1 cellular context compared by ENCODE assay signal in the genomic region with DNA sequence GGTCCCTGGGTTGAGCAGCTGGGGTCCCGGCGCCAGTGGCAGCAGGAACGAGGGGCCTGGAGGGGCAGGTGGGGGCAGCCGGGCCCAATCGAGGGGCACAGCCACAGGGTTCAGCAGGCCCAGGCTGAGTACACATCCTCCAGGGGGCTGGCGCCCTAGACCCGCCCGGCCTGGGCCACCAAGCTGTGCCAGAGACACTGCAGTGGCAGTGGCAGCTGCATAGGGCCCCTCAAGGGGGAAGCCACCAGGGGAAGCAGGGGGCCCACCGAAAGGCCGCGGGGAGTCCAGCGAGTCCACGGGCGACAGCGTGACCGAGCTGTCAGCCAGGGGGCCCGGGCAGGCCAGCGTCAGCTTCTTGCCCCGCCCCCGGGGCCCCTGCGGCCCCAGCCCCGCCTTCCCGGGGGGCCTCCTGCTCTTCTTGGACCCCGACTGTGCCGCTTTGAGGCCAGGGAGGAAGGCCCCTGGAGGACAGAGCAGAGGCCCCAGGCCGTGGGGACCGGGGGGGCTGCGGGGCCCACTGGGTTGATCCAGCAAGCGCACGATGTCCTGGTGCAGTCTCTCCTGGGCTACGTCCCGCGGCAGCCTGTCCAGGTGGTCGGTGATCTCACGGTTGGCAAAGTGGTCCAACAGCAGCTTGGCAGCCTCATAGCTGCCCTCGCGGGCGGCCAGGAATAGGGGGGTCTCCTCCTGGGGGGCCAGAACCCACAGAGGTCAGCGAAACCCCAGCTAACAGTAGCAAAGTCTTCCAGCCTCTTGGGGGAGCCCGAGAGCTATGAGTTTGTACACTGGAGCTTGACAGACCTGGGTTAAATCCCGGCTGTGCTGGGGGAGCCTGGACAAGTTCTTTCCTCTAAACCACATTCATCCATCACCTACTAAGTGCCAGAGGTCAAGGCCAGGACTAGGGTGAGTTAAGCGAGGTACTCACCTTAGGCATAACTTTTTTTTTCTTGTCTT.
TF ChIP-seq lines count a peak whose summit lies in the region.

No MANE protein-coding gene starts in this region.

TF ChIP-seq in H1, 55 proteins besides CTCF, POLR2A, EP300 and RAD21:
- TF ChIP-seq TBP (IDR thresholded peaks at IDR 0.05; ENCODE audit: low read depth, low read length) (no peak), YY1 (IDR thresholded peaks at IDR 0.05; ENCODE audit: low read depth, low read length) (no peak), KDM5A (IDR thresholded peaks at IDR 0.05; ENCODE audit: low read length) (no peak), SAP30 (IDR thresholded peaks at IDR 0.05; ENCODE audit: insufficient read depth, insufficient replicate concordance, low read length) (no peak), POU5F1 (IDR thresholded peaks at IDR 0.05; ENCODE audit: low read depth, low read length) (no peak), TAF7 (optimal IDR thresholded peaks at IDR 0.05; ENCODE audit: borderline replicate concordance, low read depth, low read length) (no peak), SP2 (IDR thresholded peaks at IDR 0.05; ENCODE audit: low read length) (no peak), SIN3A (conservative IDR thresholded peaks at IDR 0.05 in 1 of 2, IDR thresholded peaks at IDR 0.05 in 1 of 2; ENCODE audit: low read depth in 1 of 2, low read length in 2 of 2) (no peak), BRCA1 (IDR thresholded peaks at IDR 0.05; ENCODE audit: low read depth, low read length) (no peak), KDM4A (IDR thresholded peaks at IDR 0.05; ENCODE audit: low read depth, low read length, severe bottlenecking) (no peak), SRF (IDR thresholded peaks at IDR 0.05; ENCODE audit: low read depth, low read length) (no peak), TAF1 (IDR thresholded peaks at IDR 0.05; ENCODE audit: low read depth, low read length) (no peak), HDAC2 (IDR thresholded peaks at IDR 0.05; ENCODE audit: borderline replicate concordance in 1 of 2, low read depth in 2 of 2, low read length in 2 of 2) (no peak), GTF2F1 (IDR thresholded peaks at IDR 0.05; ENCODE audit: borderline replicate concordance, low read depth, low read length) (no peak), FOSL1 (IDR thresholded peaks at IDR 0.05; ENCODE audit: insufficient read depth, low read depth, low read length) (no peak), HDAC6 (IDR thresholded peaks at IDR 0.05; ENCODE audit: low read depth, low read length) (no peak)
TF ChIP-seq in H1: peak in this region for 0.
